ENCODE assay signal across 18 cellular contexts in the genomic region with DNA sequence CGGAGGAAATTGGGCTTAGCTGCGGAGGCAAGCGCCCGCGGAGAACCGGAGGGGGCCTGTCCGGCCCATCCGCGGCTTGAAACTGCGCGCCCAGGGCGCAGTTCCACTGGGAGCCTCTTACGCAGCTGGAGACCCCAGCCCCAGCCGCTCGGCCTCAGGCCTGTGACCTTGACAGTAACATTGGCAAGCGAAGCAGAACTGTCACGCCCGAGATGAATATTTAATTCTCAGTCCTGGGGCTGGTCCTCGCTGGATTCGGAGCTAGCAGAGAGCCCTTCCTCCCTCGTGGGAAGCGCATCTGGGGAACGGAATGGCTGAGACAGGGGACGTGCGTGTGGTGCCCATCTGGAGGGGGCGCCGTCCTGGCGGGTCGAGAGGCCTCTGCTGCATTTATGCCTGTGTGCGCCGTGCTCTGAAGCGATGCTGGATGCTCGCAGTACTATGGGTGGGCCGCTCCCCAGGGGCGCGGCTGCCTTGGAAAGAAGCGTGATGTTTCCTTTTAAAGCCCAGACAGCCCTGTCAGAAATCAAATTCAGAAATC. TPM values are rescaled to one million over a fixed set of nuclear protein-coding genes. Genes with fewer than 3 reads are reported as not detected.
DNase-seq lines count a peak whose midpoint lies in the region; ATAC-seq and TF ChIP-seq lines count a peak whose summit lies in the region.
"Had no signal": no experiment of that assay in that cellular context is flagged by ENCODE, and none has a peak within 500 bp of the region (broad histone marks: within the 10 kb centered on the region; RNA-seq: fewer than 3 reads in every experiment).

No MANE protein-coding gene starts in this region.

- H3K36me3 Mint-ChIP-seq in glutamatergic neuron (ENCODE audit: unreplicated experiment) (peaks cover 4% of the 10 kb centered on the region), type B pancreatic cell (no peaks in the 10 kb centered on the region)

- H3K27ac ChIP-seq in WERI-Rb-1: no peak overlapping the region
- H3K27ac ChIP-seq: pancreas had no signal

- peak; percentile 38; the same call in 1 of the 2 replicates for TF ChIP-seq CTCF in WERI-Rb-1 (IDR thresholded peaks at IDR 0.05; ENCODE audit: low read depth, low read length)
- no peak for TF ChIP-seq CTCF in glutamatergic neuron (IDR thresholded peaks at IDR 0.05; ENCODE audit: partially characterized antibody, unreplicated experiment)
- no peak for TF ChIP-seq CTCF in type B pancreatic cell (conservative IDR thresholded peaks at IDR 0.05)

- H3K4me1 ChIP-seq in skeletal muscle satellite cell (ENCODE audit: control insufficient read depth, insufficient read depth, low read length): peaks cover 11% of the 10 kb centered on the region

- no peak overlapping the region for H3K9ac ChIP-seq in skeletal muscle satellite cell (ENCODE audit: low read depth, low read length)

- no peak for ATAC-seq in GM19023 (IDR thresholded peaks at IDR 0.05; ENCODE audit: unreplicated experiment)
- ATAC-seq: left lobe of liver had no signal

- peak overlapping the region; percentile 46 for H3K4me3 ChIP-seq in H7 (ENCODE audit: insufficient read depth, low read depth, low read length)
- H3K4me3 ChIP-seq in WERI-Rb-1 (ENCODE audit: low read depth, low read length): peak overlapping the region; percentile 47
- no peak overlapping the region for H3K4me3 ChIP-seq in skeletal muscle satellite cell (ENCODE audit: low read length)

- H3K36me3 ChIP-seq in H7 (replicated peaks; ENCODE audit: control insufficient read depth, insufficient read depth, low read length) (no peaks in the 10 kb centered on the region), WERI-Rb-1 (no peaks in the 10 kb centered on the region), skeletal muscle satellite cell (ENCODE audit: insufficient read depth, low read length) (no peaks in the 10 kb centered on the region)
- H3K36me3 ChIP-seq: pancreas had no signal

- no peak overlapping the region for H3K27ac Mint-ChIP-seq in glutamatergic neuron (ENCODE audit: unreplicated experiment)
- H3K27ac Mint-ChIP-seq in type B pancreatic cell: no peak overlapping the region
- H3K27ac Mint-ChIP-seq: activated T-helper 17 cell treated with anti-CD3 and anti-CD28 coated beads, Interleukin-2, amount 50 U/mL, for 72 hours; stimulated activated naive CD8-positive, alpha-beta T cell treated with anti-CD3 and anti-CD28 coated beads, Interleukin-15, amount 100 ng/mL, for 72 hours had no signal

- DNase-seq in H7 (peak; percentile 78), WERI-Rb-1 (no peak), glutamatergic neuron (peak; percentile 50), NCI-H82 (lab: John Stamatoyannopoulos, UW) (no peak), type B pancreatic cell (ENCODE audit: extremely low spot score, unreplicated experiment) (no peak)
- DNase-seq: activated CD4-positive, CD25-positive, alpha-beta regulatory T cell treated with anti-CD3 and anti-CD28 coated beads, Interleukin-2, amount 50 U/mL, for 72 hours; GOT3; NCI-H1048; NCI-H510A; pancreas; stimulated activated CD4-positive, alpha-beta T cell treated with anti-CD3 and anti-CD28 coated beads, Interleukin-4, amount 100 ng/mL, for 4 hours; stimulated activated naive CD8-positive, alpha-beta T cell treated with anti-CD3 and anti-CD28 coated beads, Interleukin-15, amount 100 ng/mL, for 72 hours had no signal

- peaks cover 12% of the 10 kb centered on the region for H3K27me3 Mint-ChIP-seq in glutamatergic neuron (ENCODE audit: unreplicated experiment)
- peaks cover 52% of the 10 kb centered on the region for H3K27me3 Mint-ChIP-seq in type B pancreatic cell

- H3K9me3 ChIP-seq in WERI-Rb-1 (ENCODE audit: severe bottlenecking) (no peaks in the 10 kb centered on the region), skeletal muscle satellite cell (replicated peaks; ENCODE audit: low read length) (no peaks in the 10 kb centered on the region)
- H3K9me3 ChIP-seq: pancreas had no signal

- H3K4me3 Mint-ChIP-seq in glutamatergic neuron (ENCODE audit: unreplicated experiment): peak overlapping the region; percentile 69
- no peak overlapping the region for H3K4me3 Mint-ChIP-seq in type B pancreatic cell
- H3K4me3 Mint-ChIP-seq: activated T-helper 17 cell treated with anti-CD3 and anti-CD28 coated beads, Interleukin-2, amount 50 U/mL, for 72 hours had no signal

- H3K4me2 ChIP-seq in skeletal muscle satellite cell (ENCODE audit: low read length): peak overlapping the region; percentile 86

- H3K27me3 ChIP-seq in H7 (ENCODE audit: control insufficient read depth, insufficient read depth, low read length) (peaks cover 91% of the 10 kb centered on the region), WERI-Rb-1 (ENCODE audit: insufficient read depth, low read depth, severe bottlenecking) (peaks cover 3% of the 10 kb centered on the region), skeletal muscle satellite cell (ENCODE audit: control insufficient read depth, insufficient read depth, low read length) (peaks cover 72% of the 10 kb centered on the region)

- H3K4me1 Mint-ChIP-seq in glutamatergic neuron (ENCODE audit: low read depth, unreplicated experiment) (peaks cover 13% of the 10 kb centered on the region), type B pancreatic cell (ENCODE audit: unreplicated experiment) (peaks cover 3% of the 10 kb centered on the region)
- H3K4me1 Mint-ChIP-seq: stimulated activated naive CD8-positive, alpha-beta T cell treated with anti-CD3 and anti-CD28 coated beads, Interleukin-15, amount 100 ng/mL, for 72 hours had no signal

- H3K9me3 Mint-ChIP-seq in glutamatergic neuron (ENCODE audit: unreplicated experiment) (peaks cover 14% of the 10 kb centered on the region), type B pancreatic cell (no peaks in the 10 kb centered on the region)
- H3K9me3 Mint-ChIP-seq: activated T-helper 17 cell treated with anti-CD3 and anti-CD28 coated beads, Interleukin-2, amount 50 U/mL, for 72 hours; stimulated activated naive CD8-positive, alpha-beta T cell treated with anti-CD3 and anti-CD28 coated beads, Interleukin-15, amount 100 ng/mL, for 72 hours had no signal

RNA-seq across cellular contexts. Expression of a gene that starts 1.0 kb away (rescaled TPM):
- total RNA-seq in H7 (2014; rRNA removed; shearing (Covaris generic)): 0.17 and 0.22 TPM in 2 replicates
- total RNA-seq in glutamatergic neuron (ENCODE audit: unreplicated experiment) (6.4 TPM), type B pancreatic cell (ENCODE audit: low replicate concordance) (0.50 and 0.58 TPM in 2 replicates)
- 0.25 and 0.66 TPM in 2 replicates for total RNA-seq in skeletal muscle satellite cell (2012; rRNA removed)
- total RNA-seq: activated T-helper 17 cell treated with anti-CD3 and anti-CD28 coated beads, Interleukin-2, amount 50 U/mL, for 72 hours; HT-29; left lobe of liver had no signal

RNA-seq across cellular contexts. Expression of a gene that starts 39.0 kb away (rescaled TPM):
- not detected in 2 replicates for total RNA-seq in H7 (2014; rRNA removed; shearing (Covaris generic))
- not detected for total RNA-seq in glutamatergic neuron (ENCODE audit: unreplicated experiment)
- not detected in 2 replicates for total RNA-seq in skeletal muscle satellite cell (2012; rRNA removed)
- 1.0 TPM in 1 of 2 replicates, not detected in the other for total RNA-seq in type B pancreatic cell (ENCODE audit: low replicate concordance)
- total RNA-seq: activated T-helper 17 cell treated with anti-CD3 and anti-CD28 coated beads, Interleukin-2, amount 50 U/mL, for 72 hours; bronchial epithelial cell; HT-29; left lobe of liver; pancreas had no signal

RNA-seq across cellular contexts. Expression of a gene that starts 58.9 kb away (rescaled TPM):
- total RNA-seq in H7 (2014; rRNA removed; shearing (Covaris generic)): 3.3 and 8.6 TPM in 2 replicates
- total RNA-seq in glutamatergic neuron (ENCODE audit: unreplicated experiment): 9.7 TPM
- 0.66 and 0.76 TPM in 2 replicates for total RNA-seq in skeletal muscle satellite cell (2012; rRNA removed)
- 3.4 and 4.8 TPM in 2 replicates for total RNA-seq in type B pancreatic cell (ENCODE audit: low replicate concordance)

Comparison
In these comparisons a context has a peak if more than half of its experiments do, and no peak if none do; other contexts are left out.
1. DNase-seq: peak in H7 (single experiment) and glutamatergic neuron (single experiment); none in WERI-Rb-1 (single experiment), NCI-H82 (single experiment) and type B pancreatic cell (single experiment).